In genomic region chr12:53180270-53180930, GRCh38 we compare ENCODE assay signal across 8 cellular contexts. TPM values are rescaled to one million over a fixed set of nuclear protein-coding genes. Genes with fewer than 3 reads are reported as not detected.
DNase-seq lines count a peak whose midpoint lies in the region; ATAC-seq, FAIRE-seq and TF ChIP-seq lines count a peak whose summit lies in the region.

TSS of gene CSAD (minus strand) at chr12:53180925. CDS start at chr12:53173470, 7,455 bp downstream.
TSS of gene ZNF740 (plus strand) at chr12:53180722. CDS start at chr12:53181984, 1,262 bp downstream.

- no peaks in the 10 kb centered on the region for H3K9me1 ChIP-seq in endothelial cell of umbilical vein (replicated peaks; ENCODE audit: control insufficient read depth, extremely low read depth, insufficient read depth, low read length)

- BruUV-seq in endothelial cell of umbilical vein (replicated peaks; lab: Mats Ljungman, UMichigan): no TSS peak

- H3K79me2 ChIP-seq in OCI-LY3 (ENCODE audit: low read length): peaks cover 27% of the 10 kb centered on the region
- peaks cover 20% of the 10 kb centered on the region for H3K79me2 ChIP-seq in endothelial cell of umbilical vein (ENCODE audit: control insufficient read depth, insufficient read depth, low read length)

- H3K36me3 ChIP-seq in OCI-LY3 (replicated peaks; ENCODE audit: low read depth, low read length): peaks cover 30% of the 10 kb centered on the region
- H3K36me3 ChIP-seq in endothelial cell of umbilical vein (ENCODE audit: control insufficient read depth in 2 of 2, extremely low read depth in 1 of 2, insufficient read depth in 2 of 2, low read length in 2 of 2): peaks cover 5 to 8% of the 10 kb centered on the region in 2 experiments

- peak; percentile 87 for ATAC-seq in GM21526 (IDR thresholded peaks at IDR 0.05; ENCODE audit: low FRiP score, unreplicated experiment)

- TF ChIP-seq POLR2A in endothelial cell of umbilical vein (IDR thresholded peaks at IDR 0.05; ENCODE audit: low read depth, low read length): peak; percentile 87

- H2AFZ ChIP-seq in OCI-LY3 (ENCODE audit: low read depth, low read length) (peak within 1 kb of the TSS; percentile 96), endothelial cell of umbilical vein (ENCODE audit: low read depth, low read length) (peak within 1 kb of the TSS; percentile 71)

- H3K27me3 ChIP-seq in OCI-LY3 (ENCODE audit: low read depth, low read length): no peaks in the 10 kb centered on the region
- H3K27me3 ChIP-seq in endothelial cell of umbilical vein (ENCODE audit: control insufficient read depth in 2 of 2, insufficient read depth in 2 of 2, low read length in 2 of 2): no peaks in the 10 kb centered on the region

- TF ChIP-seq CTCF in OCI-LY3 (IDR thresholded peaks at IDR 0.05; ENCODE audit: low read depth, low read length) (no peak), endothelial cell of umbilical vein (IDR thresholded peaks at IDR 0.05; ENCODE audit: extremely low read depth in 1 of 2, insufficient read depth in 1 of 2, low read depth in 1 of 2, low read length in 2 of 2) (no peak)

- CTCF ChIA-PET in endothelial cell of umbilical vein (lab: Charles Lee): interaction anchor here (1.0 to 5.6 kb wide), 13 partner anchors 9 to 141 kb away, joined by 3 to 36 read pairs (median 5); partner anchors contain the start of genes AAAS, ESPL1 and SPRYD3

- H3K4me2 ChIP-seq in OCI-LY3 (ENCODE audit: low read length) (peak within 1 kb of the TSS; percentile 99), endothelial cell of umbilical vein (ENCODE audit: insufficient read depth, low read length) (peak within 1 kb of the TSS; percentile 74)

- peak within 1 kb of the TSS; percentile 97 for H3K9ac ChIP-seq in OCI-LY3 (ENCODE audit: low read length)
- H3K9ac ChIP-seq in endothelial cell of umbilical vein (replicated peaks; ENCODE audit: extremely low read depth, insufficient read depth, low read length): peak within 1 kb of the TSS; percentile 80

- intact Hi-C loops in endothelial cell of umbilical vein (cut with micrococcal nuclease): loop anchor here (1.0 to 2.0 kb wide), 3 partner anchors 22 to 102 kb away; partner anchors contain the start of gene SPRYD3

- dilution Hi-C loops in endothelial cell of umbilical vein (cut with MboI; ENCODE audit: extremely low pct_ligation_motif_present, low sequenced_read_pairs): loop anchor here (10.0 kb wide), 1 partner anchor 46 kb away; no protein-coding TSS in a partner anchor

- POLR2A ChIA-PET in endothelial cell of umbilical vein (lab: Charles Lee): interaction anchor here (0.7 to 1.0 kb wide), 2 partner anchors 9 to 101 kb away, joined by 3 to 4 read pairs; partner anchors contain the start of gene SPRYD3

- peak within 1 kb of the TSS; percentile 91 for H3K4me3 ChIP-seq in OCI-LY3 (ENCODE audit: low read length)
- H3K4me3 ChIP-seq in endothelial cell of umbilical vein (replicated peaks in 1 of 3; ENCODE audit: insufficient read depth in 1 of 3, low read depth in 1 of 3, low read length in 3 of 3): peak within 1 kb of the TSS; percentile 60 to 91 (median 73)

- H3K4me1 ChIP-seq in OCI-LY3 (ENCODE audit: low read length) (peaks cover 27% of the 10 kb centered on the region), endothelial cell of umbilical vein (ENCODE audit: control insufficient read depth, extremely low read depth, insufficient read depth, low read length) (peaks cover 22% of the 10 kb centered on the region)

- H3K27ac ChIP-seq in OCI-LY3 (ENCODE audit: low read length): peak within 1 kb of the TSS; percentile 88
- H3K27ac ChIP-seq in endothelial cell of umbilical vein (ENCODE audit: insufficient read depth, low read depth, low read length): peak within 1 kb of the TSS; percentile 50

- no peaks in the 10 kb centered on the region for H3K9me3 ChIP-seq in OCI-LY3 (ENCODE audit: insufficient read depth, low read length)
- no peaks in the 10 kb centered on the region for H3K9me3 ChIP-seq in endothelial cell of umbilical vein (replicated peaks; ENCODE audit: control insufficient read depth, insufficient read depth, low read length)

- FAIRE-seq in endothelial cell of umbilical vein (lab: Jason Lieb, UNC): peak; percentile 91

- peaks cover 12% of the 10 kb centered on the region for H4K20me1 ChIP-seq in OCI-LY3 (ENCODE audit: insufficient read depth, low read length)
- H4K20me1 ChIP-seq in endothelial cell of umbilical vein (replicated peaks; ENCODE audit: control insufficient read depth, extremely low read depth, insufficient read depth, low read length): no peaks in the 10 kb centered on the region

- DNase-seq in D341Med (ENCODE audit: low spot score) (peak; percentile 99), HuH-7.5 (ENCODE audit: low spot score) (peak; percentile 97), endothelial cell of umbilical vein (ENCODE audit: low read depth, low spot score) (peak; percentile 96), middle frontal gyrus (ENCODE audit: extremely low spot score, low spot score) (peak; percentile 97)
- peak; percentile 98 for DNase-seq in activated CD8-positive, alpha-beta memory T cell treated with anti-CD3 and anti-CD28 coated beads, Interleukin-2, amount 50 U/mL, for 48 hours
- DNase-seq in stimulated activated CD8-positive, alpha-beta memory T cell treated with anti-CD3 and anti-CD28 coated beads, Interleukin-2, amount 100 ng/mL, for 1 hour (ENCODE audit: low read depth in 2 of 2): peak; percentile 91 to 96

TF ChIP-seq in endothelial cell of umbilical vein, 7 proteins besides CTCF, POLR2A, EP300 and RAD21:
- TF ChIP-seq JUN (IDR thresholded peaks at IDR 0.05; ENCODE audit: borderline replicate concordance, insufficient read depth, insufficient read length, low read depth): no peak
- peak; percentile 24 for TF ChIP-seq MAX (IDR thresholded peaks at IDR 0.05; ENCODE audit: insufficient read depth, insufficient read length)
- TF ChIP-seq EZH2 (IDR thresholded peaks at IDR 0.05; ENCODE audit: borderline replicate concordance, low read depth, low read length, severe bottlenecking): no peak
- TF ChIP-seq POLR2AphosphoS5 (IDR thresholded peaks at IDR 0.05; ENCODE audit: insufficient read depth, low read depth, low read length): peak; percentile 54

RNA-seq across cellular contexts. Expression of gene CSAD, which starts in this region (rescaled TPM):
- total RNA-seq in endothelial cell of umbilical vein: 21.1 and 22.0 TPM in 2 replicates
- 24.0 and 24.4 TPM in 2 replicates for polyA plus RNA-seq in endothelial cell of umbilical vein
- polyA plus RNA-seq in endothelial cell of umbilical vein (2011; cell fraction: cytosol; rRNA removed): 5.1 and 8.8 TPM in 2 replicates
- polyA plus RNA-seq in endothelial cell of umbilical vein (2011; cell fraction: nucleus; rRNA removed): 214 and 219 TPM in 2 replicates
- 16.2 and 18.2 TPM in 2 replicates for polyA plus RNA-seq in endothelial cell of umbilical vein (2012)
- 21.9 and 31.0 TPM in 2 replicates for polyA minus RNA-seq in endothelial cell of umbilical vein
- polyA minus RNA-seq in endothelial cell of umbilical vein (2011; cell fraction: cytosol; rRNA and poly(A)+ RNA removed): 4.9 TPM
- polyA minus RNA-seq in endothelial cell of umbilical vein (2011; cell fraction: nucleus; rRNA and poly(A)+ RNA removed): 28.4 and 32.6 TPM in 2 replicates

RNA-seq across cellular contexts. Expression of gene ZNF740, which starts in this region (rescaled TPM):
- total RNA-seq in endothelial cell of umbilical vein: 34.9 and 38.1 TPM in 2 replicates
- polyA plus RNA-seq in endothelial cell of umbilical vein: 7.9 and 10.5 TPM in 2 replicates
- polyA plus RNA-seq in endothelial cell of umbilical vein (2011; cell fraction: cytosol; rRNA removed): 6.8 and 8.4 TPM in 2 replicates
- 42.0 and 46.7 TPM in 2 replicates for polyA plus RNA-seq in endothelial cell of umbilical vein (2011; cell fraction: nucleus; rRNA removed)
- 10.6 and 12.2 TPM in 2 replicates for polyA plus RNA-seq in endothelial cell of umbilical vein (2012)
- polyA minus RNA-seq in endothelial cell of umbilical vein: 27.6 and 28.4 TPM in 2 replicates
- polyA minus RNA-seq in endothelial cell of umbilical vein (2011; cell fraction: cytosol; rRNA and poly(A)+ RNA removed): 15.1 TPM
- polyA minus RNA-seq in endothelial cell of umbilical vein (2011; cell fraction: nucleus; rRNA and poly(A)+ RNA removed): 43.0 and 55.1 TPM in 2 replicates

Comparison
In these comparisons a context has a peak if more than half of its experiments do, and no peak if none do; other contexts are left out.
1. Peak in every context shown above with its lines: DNase-seq, ATAC-seq, H3K4me3 ChIP-seq and H3K27ac ChIP-seq.